In genomic region chr7:147646568-147646967, GRCh38 we compare ENCODE assay signal across 18 cellular contexts.
DNase-seq lines count a peak whose midpoint lies in the region; ATAC-seq and TF ChIP-seq lines count a peak whose summit lies in the region.
"Had no signal": no experiment of that assay in that cellular context is flagged by ENCODE, and none has a peak within 500 bp of the region (broad histone marks: within the 10 kb centered on the region; RNA-seq: fewer than 3 reads in every experiment).

No MANE protein-coding gene starts in this region.

- DNase-seq in DMS53 (lab: John Stamatoyannopoulos, UW) (peak; percentile 23), DMS53 treated with DMSO at 0.1 percent for 48 hours (lab: John Stamatoyannopoulos, UW; ENCODE audit: unreplicated experiment) (no peak), epithelial cell of proximal tubule (ENCODE audit: low read depth) (peak; percentile 16), mucosa of gallbladder (ENCODE audit: low spot score) (peak; percentile 69), NCI-H187 treated with DMSO at 0.1 percent for 48 hours (lab: John Stamatoyannopoulos, UW) (no peak), occipital lobe (lab: John Stamatoyannopoulos, UW) (no peak)
- DNase-seq: AML-193; CD4-positive, alpha-beta T cell; DMS79 treated with DMSO at 0.1 percent for 48 hours; GF-D8; H7; HFFc6; IMR-90 had no signal

- no peak overlapping the region for H3K4me3 ChIP-seq in epithelial cell of proximal tubule (ENCODE audit: low read depth, low read length)
- H3K4me3 ChIP-seq: A549, GM23338, K562 had no signal

- TF ChIP-seq CTCF in epithelial cell of proximal tubule (conservative IDR thresholded peaks at IDR 0.05; ENCODE audit: low read depth, low read length): no peak

- ATAC-seq in HG02884 (IDR thresholded peaks at IDR 0.05; ENCODE audit: unreplicated experiment): no peak
- ATAC-seq: A549, GM23338, HCT116, K562 had no signal

Comparison
In these comparisons a context has a peak if more than half of its experiments do, and no peak if none do; other contexts are left out.
1. DNase-seq: peak in DMS53 (single experiment), epithelial cell of proximal tubule (single experiment) and mucosa of gallbladder (single experiment); none in DMS53 treated with DMSO at 0.1 percent for 48 hours (single experiment), NCI-H187 treated with DMSO at 0.1 percent for 48 hours (single experiment) and occipital lobe (single experiment).